ENCODE assay signal across 11 cellular contexts in the genomic region with DNA sequence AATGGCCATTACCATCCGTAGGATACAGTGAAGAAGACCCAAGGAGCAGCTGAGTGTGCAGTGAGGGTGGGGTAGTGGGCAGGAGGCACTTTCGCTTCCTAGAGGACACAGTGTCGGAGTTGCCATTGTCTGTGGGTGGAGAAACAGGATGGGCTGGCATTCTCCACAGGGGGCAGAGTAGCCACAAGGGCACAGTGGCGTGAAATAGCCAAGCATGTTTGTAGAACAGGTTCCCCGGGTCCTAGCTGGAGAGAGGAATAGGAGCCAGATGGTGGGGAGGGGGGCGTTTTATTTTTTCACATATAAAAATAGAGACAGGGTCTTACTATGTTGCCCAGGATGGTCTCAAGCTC. TPM values are rescaled to one million over a fixed set of nuclear protein-coding genes. Genes with fewer than 3 reads are reported as not detected.
DNase-seq lines count a peak whose midpoint lies in the region; ATAC-seq and TF ChIP-seq lines count a peak whose summit lies in the region.
"Had no signal": no experiment of that assay in that cellular context is flagged by ENCODE, and none has a peak within 500 bp of the region (broad histone marks: within the 10 kb centered on the region; RNA-seq: fewer than 3 reads in every experiment).

No MANE protein-coding gene starts in this region.

- no TSS peak for BruUV-seq in Caco-2 (replicated peaks; lab: Mats Ljungman, UMichigan)

- H3K4me1 Mint-ChIP-seq in activated naive CD4-positive, alpha-beta T cell treated with anti-CD3 and anti-CD28 coated beads, Interleukin-2, amount 50 U/mL, for 24 hours: peaks cover 60% of the 10 kb centered on the region
- H3K4me1 Mint-ChIP-seq in T-cell (peaks cover 40 to 64% (median 58%) of the 10 kb centered on the region in 3 donors), Caco-2 (ENCODE audit: low read depth, unreplicated experiment) (peaks cover 10% of the 10 kb centered on the region)

- H3K27ac ChIP-seq in thyroid gland: peak overlapping the region; percentile 84 to 89 (median 88)

- no peaks in the 10 kb centered on the region for H3K27me3 ChIP-seq in thyroid gland
- H3K27me3 ChIP-seq in Caco-2 (replicated peaks; ENCODE audit: control insufficient read depth, insufficient read depth, low read length): no peaks in the 10 kb centered on the region

- 46 to 55% methylated on average over 6 of the region's 6 CpGs for WGBS in thyroid gland, 2 donors

- H3K36me3 Mint-ChIP-seq in activated naive CD4-positive, alpha-beta T cell treated with anti-CD3 and anti-CD28 coated beads, Interleukin-2, amount 50 U/mL, for 24 hours: peaks cover 9% of the 10 kb centered on the region
- H3K36me3 Mint-ChIP-seq in T-cell (peaks cover 8% of the 10 kb centered on the region), Caco-2 (ENCODE audit: insufficient read depth, unreplicated experiment) (peaks cover 41% of the 10 kb centered on the region)

- no peak for DNase-seq in activated naive CD4-positive, alpha-beta T cell treated with anti-CD3 and anti-CD28 coated beads, Interleukin-2, amount 50 U/mL, for 16 hours
- DNase-seq in T-cell (no peak), left kidney (ENCODE audit: low read depth, low spot score) (peak; percentile 61), thyroid gland (peak; percentile 58 to 60), Caco-2 (no peak), NCI-H2171 (lab: John Stamatoyannopoulos, UW) (no peak)
- DNase-seq: activated CD8-positive, alpha-beta memory T cell treated with anti-CD3 and anti-CD28 coated beads, Interleukin-2, amount 10 ng/mL, durations not matched to agents 7 days and 5 days; effector CD4-positive, alpha-beta T cell; stimulated activated CD4-positive, alpha-beta T cell treated with anti-CD3 and anti-CD28 coated beads, Interleukin-15, amount 100 ng/mL, for 24 hours had no signal

- H3K36me3 ChIP-seq in thyroid gland (no peaks in the 10 kb centered on the region), Caco-2 (ENCODE audit: control insufficient read depth, insufficient read depth, low read length) (peaks cover 2% of the 10 kb centered on the region; the same call in 1 of the 2 replicates)

- no peak for ATAC-seq in T-cell (replicated peaks in 1 of 4)
- ATAC-seq in GM21447 (IDR thresholded peaks at IDR 0.05; ENCODE audit: unreplicated experiment): no peak
- ATAC-seq: activated CD8-positive, alpha-beta memory T cell treated with anti-CD3 and anti-CD28 coated beads, Interleukin-2, amount 10 ng/mL, durations not matched to agents 7 days and 5 days had no signal

- CTCF ChIA-PET in T-cell (lab: Charles Lee) (interaction anchor here in 1 of 2 donors (0.5 kb wide), 1 partner anchor 15 kb away, joined by 3 read pairs; no protein-coding TSS in a partner anchor), Caco-2 (lab: Charles Lee) (interaction anchor here (1.0 kb wide), 1 partner anchor 55 kb away, joined by 3 read pairs; no protein-coding TSS in a partner anchor)

- TF ChIP-seq CTCF in thyroid gland (IDR thresholded peaks at IDR 0.05): peak in 2 of 6 experiments; percentile 22 to 35
- no peak for TF ChIP-seq CTCF in Caco-2 (IDR thresholded peaks at IDR 0.05; ENCODE audit: insufficient read depth in 1 of 2, low read depth in 1 of 2, low read length in 1 of 2, severe bottlenecking in 1 of 2, unreplicated experiment in 1 of 2)

- H3K9me3 ChIP-seq in thyroid gland: no peaks in the 10 kb centered on the region
- H3K9me3 ChIP-seq in Caco-2: no peaks in the 10 kb centered on the region

- TF ChIP-seq POLR2A in thyroid gland (IDR thresholded peaks at IDR 0.05): no peak

- no peaks in the 10 kb centered on the region for H3K9me3 Mint-ChIP-seq in activated naive CD4-positive, alpha-beta T cell treated with anti-CD3 and anti-CD28 coated beads, Interleukin-2, amount 50 U/mL, for 24 hours
- no peaks in the 10 kb centered on the region for H3K9me3 Mint-ChIP-seq in T-cell
- no peaks in the 10 kb centered on the region for H3K9me3 Mint-ChIP-seq in Caco-2 (ENCODE audit: unreplicated experiment)

- H3K4me1 ChIP-seq in thyroid gland (peaks cover 47 to 68% of the 10 kb centered on the region in 2 donors), Caco-2 (peaks cover 10% of the 10 kb centered on the region; the same call in 1 of the 2 replicates)

- H3K27me3 Mint-ChIP-seq in activated naive CD4-positive, alpha-beta T cell treated with anti-CD3 and anti-CD28 coated beads, Interleukin-2, amount 50 U/mL, for 24 hours: no peaks in the 10 kb centered on the region
- H3K27me3 Mint-ChIP-seq in T-cell: no peaks in the 10 kb centered on the region
- no peaks in the 10 kb centered on the region for H3K27me3 Mint-ChIP-seq in Caco-2 (ENCODE audit: insufficient read depth, unreplicated experiment)

- POLR2A ChIA-PET in T-cell (lab: Charles Lee) (no interaction called here), Caco-2 (lab: Charles Lee) (no interaction called here)

- H3K27ac Mint-ChIP-seq in activated naive CD4-positive, alpha-beta T cell treated with anti-CD3 and anti-CD28 coated beads, Interleukin-2, amount 50 U/mL, for 24 hours: peak overlapping the region; percentile 35
- H3K27ac Mint-ChIP-seq in T-cell (peak overlapping the region; percentile 9 to 66), Caco-2 (ENCODE audit: unreplicated experiment) (no peak overlapping the region)
- H3K27ac Mint-ChIP-seq: activated CD8-positive, alpha-beta memory T cell treated with anti-CD3 and anti-CD28 coated beads, Interleukin-2, amount 10 ng/mL, durations not matched to agents 7 days and 5 days had no signal

- no peak overlapping the region for H3K4me3 ChIP-seq in thyroid gland (replicated peaks in 1 of 3)
- no peak overlapping the region for H3K4me3 ChIP-seq in Caco-2 (ENCODE audit: low read depth, low read length)

- intact Hi-C loops in thyroid gland (cut with DNase I) (no loop called here), Caco-2 (cut with micrococcal nuclease; ENCODE audit: unreplicated experiment) (loop anchor here (10.0 kb wide), 1 partner anchor 111 kb away; no protein-coding TSS in a partner anchor)

- peak overlapping the region; percentile 97 for H3K4me3 Mint-ChIP-seq in activated naive CD4-positive, alpha-beta T cell treated with anti-CD3 and anti-CD28 coated beads, Interleukin-2, amount 50 U/mL, for 24 hours
- H3K4me3 Mint-ChIP-seq in T-cell: peak overlapping the region in 1 of 3 donors; percentile 2
- no peak overlapping the region for H3K4me3 Mint-ChIP-seq in Caco-2 (ENCODE audit: unreplicated experiment)
- H3K4me3 Mint-ChIP-seq: activated CD8-positive, alpha-beta memory T cell treated with anti-CD3 and anti-CD28 coated beads, Interleukin-2, amount 10 ng/mL, durations not matched to agents 7 days and 5 days had no signal

RNA-seq across cellular contexts. Expression of gene SLC6A6, which starts 3.5 kb away (rescaled TPM):
- 10 to 100 TPM; 49.3 to 72.5 (median 63.6) TPM for total RNA-seq in T-cell
- 10 to 100 TPM; 42.7 to 98.0 (median 72.5) TPM for total RNA-seq in thyroid gland
- 49.6 and 55.3 TPM in 2 replicates for total RNA-seq in Caco-2 (2022)

Comparison
In these comparisons a context has a peak if more than half of its experiments do, and no peak if none do; other contexts are left out.
1. DNase-seq: peak in left kidney (single experiment) and thyroid gland (2 of 2); none in activated naive CD4-positive, alpha-beta T cell treated with anti-CD3 and anti-CD28 coated beads, Interleukin-2, amount 50 U/mL, for 16 hours (single experiment), T-cell (0 of 34), Caco-2 (0 of 2) and NCI-H2171 (single experiment).